8 cellular contexts compared by ENCODE assay signal in genomic region chrX:103918050-103918449, GRCh38. TPM values are rescaled to one million over a fixed set of nuclear protein-coding genes. Genes with fewer than 3 reads are reported as not detected.
DNase-seq lines count a peak whose midpoint lies in the region; ATAC-seq and TF ChIP-seq lines count a peak whose summit lies in the region.

No MANE protein-coding gene starts in this region.

- no peaks in the 10 kb centered on the region for H3K27me3 ChIP-seq in CD8-positive, alpha-beta T cell (ENCODE audit: insufficient read depth, low read length)
- H3K27me3 ChIP-seq in MG63 = no peaks in the 10 kb centered on the region
- H3K27me3 ChIP-seq in SJSA1 (replicated peaks) = no peaks in the 10 kb centered on the region
- H3K27me3 ChIP-seq in psoas muscle (ENCODE audit: insufficient read depth in 3 of 3, low read length in 2 of 3) = peaks cover 0 to 54% (median 0%) of the 10 kb centered on the region in 3 donors

- no peaks in the 10 kb centered on the region for H3K27me3 Mint-ChIP-seq in CD8-positive, alpha-beta T cell (ENCODE audit: low read depth)

- DNase-seq in CD8-positive, alpha-beta T cell = peak; percentile 8 to 61 (median 42)
- DNase-seq in MG63 (peak; percentile 32), SJSA1 (ENCODE audit: low read depth in 1 of 2, low spot score in 2 of 2) (peak; percentile 53 to 65), anterior cingulate cortex (lab: John Stamatoyannopoulos, UW) (peak in 52 of 58 donors; percentile 0 to 55 (median 14)), hepatic stellate cell (ENCODE audit: low spot score) (peak; percentile 54), psoas muscle (peak; percentile 28 to 56)

- TF ChIP-seq CTCF in CD8-positive, alpha-beta T cell (IDR thresholded peaks at IDR 0.05) = peak; percentile 24
- peak; percentile 36 for TF ChIP-seq CTCF in psoas muscle (IDR thresholded peaks at IDR 0.05)

- POLR2A ChIA-PET in CD8-positive, alpha-beta T cell (lab: Charles Lee) = interaction anchor here (0.7 to 2.2 kb wide), 2 partner anchors 239 to 384 kb away, joined by 3 to 7 read pairs; partner anchors contain the start of gene SLC25A53

- no peaks in the 10 kb centered on the region for H3K9me3 Mint-ChIP-seq in CD8-positive, alpha-beta T cell

- H3K27ac ChIP-seq in CD8-positive, alpha-beta T cell (ENCODE audit: low read depth, low read length) = peak overlapping the region; percentile 65
- H3K27ac ChIP-seq in SJSA1 (no peak overlapping the region), psoas muscle (no peak overlapping the region)

- H3K9me3 ChIP-seq in CD8-positive, alpha-beta T cell (ENCODE audit: low read length) = no peaks in the 10 kb centered on the region
- H3K9me3 ChIP-seq in MG63 = no peaks in the 10 kb centered on the region
- H3K9me3 ChIP-seq in SJSA1 (replicated peaks) = no peaks in the 10 kb centered on the region
- no peaks in the 10 kb centered on the region for H3K9me3 ChIP-seq in psoas muscle

- CTCF ChIA-PET in CD8-positive, alpha-beta T cell (lab: Charles Lee) = interaction anchor here (0.6 to 1.6 kb wide), 5 partner anchors 23 to 218 kb away, joined by 3 to 5 read pairs (median 4); no protein-coding TSS in a partner anchor

- peak overlapping the region; percentile 62 for H3K4me3 ChIP-seq in CD8-positive, alpha-beta T cell (ENCODE audit: low read depth, low read length)
- H3K4me3 ChIP-seq in MG63 (no peak overlapping the region), SJSA1 (peak overlapping the region; percentile 57), psoas muscle (peak overlapping the region; percentile 54)

- peak; percentile 41 for ATAC-seq in CD8-positive, alpha-beta T cell
- ATAC-seq in GM21367 (IDR thresholded peaks at IDR 0.05; ENCODE audit: unreplicated experiment) = peak; percentile 28
- ATAC-seq in psoas muscle = peak; percentile 44 to 79 (median 67)
- no peak for ATAC-seq in HG03025 (IDR thresholded peaks at IDR 0.05; ENCODE audit: low FRiP score, unreplicated experiment)

- WGBS in psoas muscle, 3 donors = 0 to 16% (median 1%) methylated on average over 16 to 18 of the region's 18 CpGs

- H3K27ac Mint-ChIP-seq in CD8-positive, alpha-beta T cell = peak overlapping the region; percentile 90

- H3K36me3 ChIP-seq in CD8-positive, alpha-beta T cell (ENCODE audit: insufficient read depth, low read length) = no peaks in the 10 kb centered on the region
- H3K36me3 ChIP-seq in MG63 (no peaks in the 10 kb centered on the region), SJSA1 (no peaks in the 10 kb centered on the region), psoas muscle (ENCODE audit: insufficient read depth in 1 of 2, low read depth in 1 of 2) (no peaks in the 10 kb centered on the region)

- H3K4me3 Mint-ChIP-seq in CD8-positive, alpha-beta T cell = peak overlapping the region; percentile 90

- H3K4me1 ChIP-seq in CD8-positive, alpha-beta T cell (ENCODE audit: insufficient read depth, low read length) = peaks cover 12% of the 10 kb centered on the region
- peaks cover 12% of the 10 kb centered on the region for H3K4me1 ChIP-seq in SJSA1 (replicated peaks)
- H3K4me1 ChIP-seq in psoas muscle = no peaks in the 10 kb centered on the region

- peaks cover 10% of the 10 kb centered on the region for H3K36me3 Mint-ChIP-seq in CD8-positive, alpha-beta T cell

- intact Hi-C loops in CD8-positive, alpha-beta T cell (cut with DNase I, micrococcal nuclease) = loop anchor here (1.0 to 5.0 kb wide), 9 partner anchors 23 to 1986 kb away; partner anchors contain the start of genes MORF4L2 (in 1 of the 2), SLC25A53 (in 1 of the 2), ZCCHC18 (in 1 of the 2) and ZMAT1 (in 1 of the 2)
- intact Hi-C loops in psoas muscle (cut with DNase I) = no loop called here

- H3K4me1 Mint-ChIP-seq in CD8-positive, alpha-beta T cell (ENCODE audit: low read depth) = peaks cover 29% of the 10 kb centered on the region

RNA-seq across cellular contexts. Expression of gene TMSB15B, which starts 44.4 kb away (rescaled TPM):
- 1 to 10 TPM; 4.8 to 7.8 TPM for total RNA-seq in CD8-positive, alpha-beta T cell
- 8.6 and 44.0 TPM in 2 replicates for total RNA-seq in MG63 (2014; rRNA removed; shearing (Covaris generic); ENCODE audit: low replicate concordance)
- total RNA-seq in SJSA1 (2014; rRNA removed; shearing (Covaris generic)) = 3.5 and 23.2 TPM in 2 replicates
- total RNA-seq in psoas muscle = 1 to 10 TPM in 1 of 4 donors, under 1 TPM in 1, not detected in 2; 0.26 to 1.0 TPM
- polyA plus RNA-seq in psoas muscle = under 1 TPM; 0.19 to 0.53 (median 0.46) TPM

Comparison
In these comparisons a context has a peak if more than half of its experiments do, and no peak if none do; other contexts are left out.
1. intact Hi-C loops: an anchor here in CD8-positive, alpha-beta T cell (1.0 to 5.0 kb wide); none called in psoas muscle.